In genomic region chrX:13888284-13888683, GRCh38 we compare ENCODE assay signal across 1 cellular context.
TF ChIP-seq lines count a peak whose summit lies in the region.

No MANE protein-coding gene starts in this region.

TF ChIP-seq in GM23338, 12 proteins besides CTCF, POLR2A, EP300 and RAD21 (continued from another document):
- TF ChIP-seq, protein P1, sequence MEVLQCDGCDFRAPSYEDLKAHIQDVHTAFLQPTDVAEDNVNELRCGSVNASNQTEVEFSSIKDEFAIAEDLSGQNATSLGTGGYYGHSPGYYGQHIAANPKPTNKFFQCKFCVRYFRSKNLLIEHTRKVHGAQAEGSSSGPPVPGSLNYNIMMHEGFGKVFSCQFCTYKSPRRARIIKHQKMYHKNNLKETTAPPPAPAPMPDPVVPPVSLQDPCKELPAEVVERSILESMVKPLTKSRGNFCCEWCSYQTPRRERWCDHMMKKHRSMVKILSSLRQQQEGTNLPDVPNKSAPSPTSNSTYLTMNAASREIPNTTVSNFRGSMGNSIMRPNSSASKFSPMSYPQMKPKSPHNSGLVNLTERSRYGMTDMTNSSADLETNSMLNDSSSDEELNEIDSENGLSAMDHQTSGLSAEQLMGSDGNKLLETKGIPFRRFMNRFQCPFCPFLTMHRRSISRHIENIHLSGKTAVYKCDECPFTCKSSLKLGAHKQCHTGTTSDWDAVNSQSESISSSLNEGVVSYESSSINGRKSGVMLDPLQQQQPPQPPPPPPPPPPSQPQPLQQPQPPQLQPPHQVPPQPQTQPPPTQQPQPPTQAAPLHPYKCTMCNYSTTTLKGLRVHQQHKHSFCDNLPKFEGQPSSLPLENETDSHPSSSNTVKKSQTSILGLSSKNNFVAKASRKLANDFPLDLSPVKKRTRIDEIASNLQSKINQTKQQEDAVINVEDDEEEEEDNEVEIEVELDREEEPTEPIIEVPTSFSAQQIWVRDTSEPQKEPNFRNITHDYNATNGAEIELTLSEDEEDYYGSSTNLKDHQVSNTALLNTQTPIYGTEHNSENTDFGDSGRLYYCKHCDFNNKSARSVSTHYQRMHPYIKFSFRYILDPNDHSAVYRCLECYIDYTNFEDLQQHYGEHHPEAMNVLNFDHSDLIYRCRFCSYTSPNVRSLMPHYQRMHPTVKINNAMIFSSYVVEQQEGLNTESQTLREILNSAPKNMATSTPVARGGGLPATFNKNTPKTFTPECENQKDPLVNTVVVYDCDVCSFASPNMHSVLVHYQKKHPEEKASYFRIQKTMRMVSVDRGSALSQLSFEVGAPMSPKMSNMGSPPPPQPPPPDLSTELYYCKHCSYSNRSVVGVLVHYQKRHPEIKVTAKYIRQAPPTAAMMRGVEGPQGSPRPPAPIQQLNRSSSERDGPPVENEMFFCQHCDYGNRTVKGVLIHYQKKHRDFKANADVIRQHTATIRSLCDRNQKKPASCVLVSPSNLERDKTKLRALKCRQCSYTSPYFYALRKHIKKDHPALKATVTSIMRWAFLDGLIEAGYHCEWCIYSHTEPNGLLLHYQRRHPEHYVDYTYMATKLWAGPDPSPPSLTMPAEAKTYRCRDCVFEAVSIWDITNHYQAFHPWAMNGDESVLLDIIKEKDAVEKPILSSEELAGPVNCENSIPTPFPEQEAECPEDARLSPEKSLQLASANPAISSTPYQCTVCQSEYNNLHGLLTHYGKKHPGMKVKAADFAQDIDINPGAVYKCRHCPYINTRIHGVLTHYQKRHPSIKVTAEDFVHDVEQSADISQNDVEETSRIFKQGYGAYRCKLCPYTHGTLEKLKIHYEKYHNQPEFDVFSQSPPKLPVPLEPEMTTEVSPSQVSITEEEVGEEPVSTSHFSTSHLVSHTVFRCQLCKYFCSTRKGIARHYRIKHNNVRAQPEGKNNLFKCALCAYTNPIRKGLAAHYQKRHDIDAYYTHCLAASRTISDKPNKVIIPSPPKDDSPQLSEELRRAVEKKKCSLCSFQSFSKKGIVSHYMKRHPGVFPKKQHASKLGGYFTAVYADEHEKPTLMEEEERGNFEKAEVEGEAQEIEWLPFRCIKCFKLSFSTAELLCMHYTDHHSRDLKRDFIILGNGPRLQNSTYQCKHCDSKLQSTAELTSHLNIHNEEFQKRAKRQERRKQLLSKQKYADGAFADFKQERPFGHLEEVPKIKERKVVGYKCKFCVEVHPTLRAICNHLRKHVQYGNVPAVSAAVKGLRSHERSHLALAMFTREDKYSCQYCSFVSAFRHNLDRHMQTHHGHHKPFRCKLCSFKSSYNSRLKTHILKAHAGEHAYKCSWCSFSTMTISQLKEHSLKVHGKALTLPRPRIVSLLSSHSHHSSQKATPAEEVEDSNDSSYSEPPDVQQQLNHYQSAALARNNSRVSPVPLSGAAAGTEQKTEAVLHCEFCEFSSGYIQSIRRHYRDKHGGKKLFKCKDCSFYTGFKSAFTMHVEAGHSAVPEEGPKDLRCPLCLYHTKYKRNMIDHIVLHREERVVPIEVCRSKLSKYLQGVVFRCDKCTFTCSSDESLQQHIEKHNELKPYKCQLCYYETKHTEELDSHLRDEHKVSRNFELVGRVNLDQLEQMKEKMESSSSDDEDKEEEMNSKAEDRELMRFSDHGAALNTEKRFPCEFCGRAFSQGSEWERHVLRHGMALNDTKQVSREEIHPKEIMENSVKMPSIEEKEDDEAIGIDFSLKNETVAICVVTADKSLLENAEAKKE (CRISPR knock-in tag; IDR thresholded peaks at IDR 0.05), result no peak
- TF ChIP-seq REST (IDR thresholded peaks at IDR 0.05; ENCODE audit: unreplicated experiment), result no peak
- TF ChIP-seq POLR2AphosphoS5 (IDR thresholded peaks at IDR 0.05; ENCODE audit: low read depth), result no peak
- no peak for TF ChIP-seq EZH2phosphoT487 (IDR thresholded peaks at IDR 0.05; ENCODE audit: unreplicated experiment)
- TF ChIP-seq NANOG (IDR thresholded peaks at IDR 0.05; ENCODE audit: borderline replicate concordance), result no peak
- no peak for TF ChIP-seq EZH2 (IDR thresholded peaks at IDR 0.05; ENCODE audit: low read depth, unreplicated experiment)
- no peak for TF ChIP-seq JUNB (IDR thresholded peaks at IDR 0.05; ENCODE audit: unreplicated experiment)
- no peak for TF ChIP-seq CREB1 (CRISPR knock-in tag; IDR thresholded peaks at IDR 0.05; ENCODE audit: low read depth)
- no peak for TF ChIP-seq ZNF331 (CRISPR knock-in tag; IDR thresholded peaks at IDR 0.05; ENCODE audit: low read depth)
